In the genomic region with DNA sequence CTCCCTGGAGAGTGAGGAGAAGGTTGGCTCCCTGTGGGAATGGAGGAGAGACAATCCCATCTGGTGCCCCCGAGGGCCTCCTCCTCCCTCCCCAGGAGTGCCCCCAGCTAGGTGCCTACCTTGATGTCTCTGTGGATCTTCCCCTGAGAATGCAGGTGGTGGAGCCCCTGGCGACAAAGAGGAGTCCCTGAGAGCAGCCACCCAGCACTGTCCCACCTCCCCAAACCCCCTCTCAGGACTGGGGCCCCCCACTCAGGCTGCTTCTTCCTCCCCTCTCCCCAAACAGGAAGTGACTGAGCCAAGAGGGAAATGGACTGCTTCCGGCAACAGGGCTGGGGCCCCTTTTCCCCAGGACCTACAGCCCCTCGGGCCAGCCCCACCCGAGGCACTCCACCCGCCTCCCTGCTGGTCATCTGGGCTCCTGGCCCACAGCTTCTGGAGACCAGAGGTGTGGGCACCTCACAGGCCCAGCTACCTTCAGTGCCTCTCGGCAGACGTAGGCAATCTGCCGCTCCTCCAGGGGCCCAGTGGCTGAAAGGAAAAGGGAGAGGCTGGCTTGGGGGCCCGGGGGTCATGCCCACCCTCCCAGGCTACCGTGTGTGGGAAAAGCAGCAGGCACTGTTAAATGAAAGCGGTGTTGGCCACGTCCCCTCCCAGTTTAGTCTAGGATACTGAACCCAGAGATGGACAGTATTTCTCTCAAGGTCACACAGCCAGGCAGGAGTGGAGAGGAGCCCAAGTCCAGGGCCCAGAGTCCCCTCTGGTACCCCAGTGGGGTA, we compare ENCODE assay signal across 8 cellular contexts. TPM values are rescaled to one million over a fixed set of nuclear protein-coding genes. Genes with fewer than 3 reads are reported as not detected.
A peak's percentile ranks its signal among the peaks of the same experiment; 100 is the strongest.
DNase-seq lines count a peak whose midpoint lies in the region; ATAC-seq and TF ChIP-seq lines count a peak whose summit lies in the region.

No MANE protein-coding gene starts in this region.

- H3K9ac ChIP-seq in mammary epithelial cell (ENCODE audit: insufficient read depth, low read length): no peak overlapping the region
- H3K9ac ChIP-seq in GM23248: no peak overlapping the region

- no peak for ATAC-seq in activated naive CD8-positive, alpha-beta T cell treated with anti-CD3 and anti-CD28 coated beads, Interleukin-2, amount 50 U/mL, for 24 hours
- ATAC-seq in memory B cell (ENCODE audit: low read depth) (no peak), upper lobe of right lung (no peak), foreskin keratinocyte (no peak)

- no peak for DNase-seq in MCF 10A (ENCODE audit: unreplicated experiment)
- DNase-seq in mammary epithelial cell: no peak
- DNase-seq in activated naive CD8-positive, alpha-beta T cell treated with anti-CD3 and anti-CD28 coated beads, Interleukin-2, amount 50 U/mL, for 24 hours: no peak
- DNase-seq in memory B cell (ENCODE audit: low spot score in 2 of 2): no peak
- DNase-seq in upper lobe of right lung: no peak
- no peak for DNase-seq in foreskin keratinocyte
- DNase-seq in GM23248: no peak
- no peak for DNase-seq in HPDE6-E6E7 (ENCODE audit: extremely low spot score)

- H3K4me1 ChIP-seq in mammary epithelial cell (ENCODE audit: insufficient read depth, low read length) (peaks cover 14% of the 10 kb centered on the region), upper lobe of right lung (peaks cover 20% of the 10 kb centered on the region), foreskin keratinocyte (peaks cover 5% of the 10 kb centered on the region), GM23248 (ENCODE audit: insufficient read depth) (peaks cover 8% of the 10 kb centered on the region; the same call in 1 of the 2 replicates)

- intact Hi-C loops in MCF 10A (cut with micrococcal nuclease): loop anchor here (2.0 kb wide), 1 partner anchor 43 kb away; a partner anchor contains a TSS
- intact Hi-C loops in mammary epithelial cell (cut with micrococcal nuclease): no loop called here
- intact Hi-C loops in upper lobe of right lung (cut with DNase I): no loop called here

- H3K4me2 ChIP-seq in mammary epithelial cell (ENCODE audit: insufficient read depth, low read depth, low read length): no peak overlapping the region
- H3K4me2 ChIP-seq in GM23248 (ENCODE audit: unreplicated experiment): no peak overlapping the region

- no peaks in the 10 kb centered on the region for H3F3A ChIP-seq in GM23248 (ENCODE audit: insufficient read depth)

- H3K27ac Mint-ChIP-seq in MCF 10A (ENCODE audit: low read depth, unreplicated experiment): no peak overlapping the region
- peak overlapping the region; percentile 71 for H3K27ac Mint-ChIP-seq in activated naive CD8-positive, alpha-beta T cell treated with anti-CD3 and anti-CD28 coated beads, Interleukin-2, amount 50 U/mL, for 24 hours
- peak overlapping the region; percentile 73 for H3K27ac Mint-ChIP-seq in memory B cell

- in situ Hi-C loops in mammary epithelial cell (cut with MboI; ENCODE audit: low sequenced_read_pairs in 2 of 2) (no loop called here), GM23248 (cut with MboI) (no loop called here)

- POLR2A ChIA-PET in MCF 10A (lab: Yijun Ruan, JAX): interaction anchor here (1.7 kb wide), 1 partner anchor 20 kb away, joined by 4 read pairs; no protein-coding TSS in a partner anchor

- CTCF ChIA-PET in MCF 10A (lab: Yijun Ruan, JAX) (interaction anchor here (0.9 kb wide), 1 partner anchor 67 kb away, joined by 6 read pairs; no protein-coding TSS in a partner anchor), mammary epithelial cell (lab: Charles Lee; ENCODE audit: low non-redundant PET) (no interaction called here)

- no peaks in the 10 kb centered on the region for H3K9me2 ChIP-seq in GM23248 (ENCODE audit: insufficient read depth)

- H3K36me3 ChIP-seq in mammary epithelial cell (ENCODE audit: insufficient read depth, low read length) (no peaks in the 10 kb centered on the region), upper lobe of right lung (peaks cover 33% of the 10 kb centered on the region), GM23248 (ENCODE audit: low read depth) (no peaks in the 10 kb centered on the region)

- H3K36me3 Mint-ChIP-seq in MCF 10A (ENCODE audit: insufficient read depth, unreplicated experiment): peaks cover 15% of the 10 kb centered on the region
- peaks cover 11% of the 10 kb centered on the region for H3K36me3 Mint-ChIP-seq in activated naive CD8-positive, alpha-beta T cell treated with anti-CD3 and anti-CD28 coated beads, Interleukin-2, amount 50 U/mL, for 24 hours (ENCODE audit: low read depth)
- peaks cover 15% of the 10 kb centered on the region for H3K36me3 Mint-ChIP-seq in memory B cell

- H3K27ac ChIP-seq in mammary epithelial cell (ENCODE audit: insufficient read depth, low read depth, low read length) (no peak overlapping the region), upper lobe of right lung (peak overlapping the region; percentile 72), foreskin keratinocyte (no peak overlapping the region), GM23248 (no peak overlapping the region)

- H2AFZ ChIP-seq in mammary epithelial cell (ENCODE audit: low read depth, low read length) (no peak overlapping the region), GM23248 (no peak overlapping the region)

- no peak overlapping the region for H3K4me3 ChIP-seq in mammary epithelial cell (replicated peaks in 1 of 3; ENCODE audit: insufficient read depth in 1 of 3, low read depth in 2 of 3, low read length in 3 of 3)
- H3K4me3 ChIP-seq in upper lobe of right lung: peak overlapping the region; percentile 57
- H3K4me3 ChIP-seq in GM23248: no peak overlapping the region

- dilution Hi-C loops in mammary epithelial cell (cut with HindIII; ENCODE audit: low sequenced_read_pairs): no loop called here

- H3K79me2 ChIP-seq in mammary epithelial cell (ENCODE audit: insufficient read depth, low read length): no peaks in the 10 kb centered on the region
- no peaks in the 10 kb centered on the region for H3K79me2 ChIP-seq in GM23248 (ENCODE audit: insufficient read depth)

- TF ChIP-seq CTCF in MCF 10A (IDR thresholded peaks at IDR 0.05; ENCODE audit: unreplicated experiment) (no peak), mammary epithelial cell (conservative IDR thresholded peaks at IDR 0.05 in 1 of 2, IDR thresholded peaks at IDR 0.05 in 1 of 2; ENCODE audit: extremely low read depth in 1 of 2, insufficient read depth in 1 of 2, low read depth in 1 of 2, low read length in 2 of 2) (no peak), upper lobe of right lung (IDR thresholded peaks at IDR 0.05) (no peak), foreskin keratinocyte (conservative IDR thresholded peaks at IDR 0.05) (no peak)

- BruUV-seq in MCF 10A (replicated peaks; lab: Mats Ljungman, UMichigan): no TSS peak
- BruUV-seq in mammary epithelial cell (replicated peaks; lab: Mats Ljungman, UMichigan): no TSS peak

- H4K20me1 ChIP-seq in mammary epithelial cell (ENCODE audit: insufficient read depth, low read length): no peaks in the 10 kb centered on the region
- no peaks in the 10 kb centered on the region for H4K20me1 ChIP-seq in GM23248 (ENCODE audit: insufficient read depth)

- H3K4me3 Mint-ChIP-seq in MCF 10A (ENCODE audit: unreplicated experiment): peak overlapping the region; percentile 28
- peak overlapping the region; percentile 83 for H3K4me3 Mint-ChIP-seq in activated naive CD8-positive, alpha-beta T cell treated with anti-CD3 and anti-CD28 coated beads, Interleukin-2, amount 50 U/mL, for 24 hours
- H3K4me3 Mint-ChIP-seq in memory B cell: peak overlapping the region; percentile 80

- H3K27me3 Mint-ChIP-seq in MCF 10A (ENCODE audit: insufficient read depth, unreplicated experiment) (no peaks in the 10 kb centered on the region), memory B cell (no peaks in the 10 kb centered on the region)
- H3K27me3 Mint-ChIP-seq in activated naive CD8-positive, alpha-beta T cell treated with anti-CD3 and anti-CD28 coated beads, Interleukin-2, amount 50 U/mL, for 24 hours: no peaks in the 10 kb centered on the region

- H3K9me3 Mint-ChIP-seq in MCF 10A (ENCODE audit: unreplicated experiment): no peaks in the 10 kb centered on the region
- H3K9me3 Mint-ChIP-seq in activated naive CD8-positive, alpha-beta T cell treated with anti-CD3 and anti-CD28 coated beads, Interleukin-2, amount 50 U/mL, for 24 hours: no peaks in the 10 kb centered on the region
- no peaks in the 10 kb centered on the region for H3K9me3 Mint-ChIP-seq in memory B cell

- H3K27me3 ChIP-seq in mammary epithelial cell (ENCODE audit: insufficient read depth, low read length) (no peaks in the 10 kb centered on the region), upper lobe of right lung (no peaks in the 10 kb centered on the region), foreskin keratinocyte (no peaks in the 10 kb centered on the region), GM23248 (replicated peaks; ENCODE audit: insufficient read depth) (no peaks in the 10 kb centered on the region)

- 90% methylated on average over 11 of the region's 13 CpGs for WGBS in mammary epithelial cell (ENCODE audit: low coverage, missing lambda C conversion rate)
- WGBS in GM23248 (ENCODE audit: low coverage in 1 of 2, low lambda C conversion rate in 2 of 2, missing lambda C conversion rate in 2 of 2), 2 experiments: 68 to 73% methylated on average over 5 to 13 of the region's 13 CpGs

- peaks cover 6% of the 10 kb centered on the region for H3K4me1 Mint-ChIP-seq in MCF 10A (ENCODE audit: insufficient read depth, unreplicated experiment)
- H3K4me1 Mint-ChIP-seq in activated naive CD8-positive, alpha-beta T cell treated with anti-CD3 and anti-CD28 coated beads, Interleukin-2, amount 50 U/mL, for 24 hours: peaks cover 27% of the 10 kb centered on the region
- peaks cover 34% of the 10 kb centered on the region for H3K4me1 Mint-ChIP-seq in memory B cell

- H3K9me3 ChIP-seq in mammary epithelial cell (replicated peaks; ENCODE audit: insufficient read depth, low read length) (no peaks in the 10 kb centered on the region), upper lobe of right lung (no peaks in the 10 kb centered on the region), GM23248 (ENCODE audit: low read depth) (no peaks in the 10 kb centered on the region)

RNA-seq across cellular contexts. Expression of a gene that starts 1.2 kb away (rescaled TPM):
- total RNA-seq in MCF 10A (2022): 4.9 and 6.8 TPM in 2 replicates
- total RNA-seq in mammary epithelial cell: 10 to 100 TPM; 15.4 to 15.5 TPM
- 7.9 TPM for polyA plus RNA-seq in mammary epithelial cell
- polyA minus RNA-seq in mammary epithelial cell: 41.4 TPM
- 28.9 TPM for total RNA-seq in upper lobe of right lung
- total RNA-seq in foreskin keratinocyte: 26.3 and 27.8 TPM in 2 replicates
- 25.7 and 26.9 TPM in 2 replicates for polyA plus RNA-seq in foreskin keratinocyte
- total RNA-seq in GM23248 (2014; rRNA removed; shearing (Covaris generic)): 18.2 and 19.7 TPM in 2 replicates
- polyA plus RNA-seq in GM23248 (2016; fragmentation: Nextera tagmentation; extraction: Ambion mirVana): 4.2 and 6.2 TPM in 2 replicates

RNA-seq across cellular contexts. Expression of a gene that starts 8.6 kb away (rescaled TPM):
- total RNA-seq in MCF 10A (2022): 29.2 and 33.1 TPM in 2 replicates
- total RNA-seq in mammary epithelial cell: 10 to 100 TPM; 20.7 to 35.7 TPM
- 24.7 TPM for polyA plus RNA-seq in mammary epithelial cell
- polyA minus RNA-seq in mammary epithelial cell: 23.4 TPM
- 22.5 TPM for total RNA-seq in upper lobe of right lung
- total RNA-seq in foreskin keratinocyte: 27.3 and 30.8 TPM in 2 replicates
- 30.2 and 35.3 TPM in 2 replicates for polyA plus RNA-seq in foreskin keratinocyte
- 13.2 and 15.8 TPM in 2 replicates for total RNA-seq in GM23248 (2014; rRNA removed; shearing (Covaris generic))
- polyA plus RNA-seq in GM23248 (2016; fragmentation: Nextera tagmentation; extraction: Ambion mirVana): 24.6 and 26.1 TPM in 2 replicates

RNA-seq across cellular contexts. Expression of a gene that starts 23.4 kb away (rescaled TPM):
- total RNA-seq in MCF 10A (2022) (446 and 503 TPM in 2 replicates), mammary epithelial cell (100 to 1,000 TPM; 115 to 294 TPM), upper lobe of right lung (294 TPM), foreskin keratinocyte (114 and 115 TPM in 2 replicates)
- polyA plus RNA-seq in mammary epithelial cell (79.4 TPM), foreskin keratinocyte (105 and 113 TPM in 2 replicates), GM23248 (2016; fragmentation: Nextera tagmentation; extraction: Ambion mirVana) (59.7 and 62.2 TPM in 2 replicates)
- 212 TPM for polyA minus RNA-seq in mammary epithelial cell
- 81.6 and 106 TPM in 2 replicates for total RNA-seq in GM23248 (2014; rRNA removed; shearing (Covaris generic))

RNA-seq across cellular contexts. Expression of a gene that starts 42.0 kb away (rescaled TPM):
- total RNA-seq in MCF 10A (2022) (0.09 and 0.10 TPM in 2 replicates), mammary epithelial cell (1 to 10 TPM in 1 of 2 donors, under 1 TPM in 1; 0.50 to 1.1 TPM), upper lobe of right lung (2.0 TPM), foreskin keratinocyte (0.07 TPM in 2 replicates)
- polyA plus RNA-seq in mammary epithelial cell (0.06 TPM), foreskin keratinocyte (0.07 and 0.19 TPM in 2 replicates), GM23248 (2016; fragmentation: Nextera tagmentation; extraction: Ambion mirVana) (not detected in 2 replicates)
- polyA minus RNA-seq in mammary epithelial cell: not detected
- not detected in 2 replicates for total RNA-seq in GM23248 (2014; rRNA removed; shearing (Covaris generic))

RNA-seq across cellular contexts. Expression of a gene that starts 42.7 kb away (rescaled TPM):
- 3.0 and 3.7 TPM in 2 replicates for total RNA-seq in MCF 10A (2022)
- total RNA-seq in mammary epithelial cell: 10 to 100 TPM; 10.5 to 18.7 TPM
- polyA plus RNA-seq in mammary epithelial cell: 3.7 TPM
- 8.1 TPM for polyA minus RNA-seq in mammary epithelial cell
- 20.9 TPM for total RNA-seq in upper lobe of right lung
- 10.3 and 11.1 TPM in 2 replicates for total RNA-seq in foreskin keratinocyte
- 4.7 and 5.3 TPM in 2 replicates for polyA plus RNA-seq in foreskin keratinocyte
- not detected in 2 replicates for total RNA-seq in GM23248 (2014; rRNA removed; shearing (Covaris generic))
- polyA plus RNA-seq in GM23248 (2016; fragmentation: Nextera tagmentation; extraction: Ambion mirVana): not detected in 2 replicates

Comparison
In these comparisons a context has a peak if more than half of its experiments do, and no peak if none do; other contexts are left out.
1. H3K4me3 Mint-ChIP-seq: peak in every context shown above with its lines; median percentile 83 in activated naive CD8-positive, alpha-beta T cell treated with anti-CD3 and anti-CD28 coated beads, Interleukin-2, amount 50 U/mL, for 24 hours; 80 in memory B cell; 28 in MCF 10A.